In the genomic region with DNA sequence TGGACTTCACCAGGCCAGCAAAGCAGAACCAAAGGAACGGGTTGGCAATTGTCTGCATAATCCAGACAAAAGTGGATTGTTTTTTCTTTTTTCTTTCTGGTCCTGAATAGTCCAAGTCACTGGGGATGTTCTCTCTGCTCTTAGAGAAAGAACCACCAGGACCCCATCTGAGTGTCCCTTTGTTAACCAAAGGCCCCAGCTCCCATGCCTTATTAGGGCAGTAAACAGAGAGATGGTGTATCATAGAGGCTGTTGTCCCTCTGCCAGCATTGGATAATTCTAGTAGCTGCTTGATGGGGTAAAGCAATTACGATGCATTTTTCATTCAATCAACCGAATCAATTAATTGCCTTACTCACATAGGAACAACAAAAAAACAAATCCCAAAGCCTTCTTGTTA, we compare ENCODE assay signal across 20 cellular contexts.
A peak's percentile ranks its signal among the peaks of the same experiment; 100 is the strongest.
DNase-seq lines count a peak whose midpoint lies in the region; ATAC-seq and TF ChIP-seq lines count a peak whose summit lies in the region.
"Had no signal": no experiment of that assay in that cellular context is flagged by ENCODE, and none has a peak within 500 bp of the region (broad histone marks: within the 10 kb centered on the region; RNA-seq: fewer than 3 reads in every experiment).

No MANE protein-coding gene starts in this region.

- no peaks in the 10 kb centered on the region for H3K36me3 ChIP-seq in spleen

- no peak overlapping the region for H3K4me3 ChIP-seq in spleen
- H3K4me3 ChIP-seq: GM23338, PC-9, SK-N-MC had no signal

- H3K4me1 ChIP-seq in spleen = no peaks in the 10 kb centered on the region

- no peaks in the 10 kb centered on the region for H3K27me3 ChIP-seq in spleen (replicated peaks in 1 of 7)

- WGBS in spleen, 5 donors = 91 to 94% (median 93%) methylated on average over 3 of the region's 3 CpGs

- no peak for TF ChIP-seq POLR2A in spleen (IDR thresholded peaks at IDR 0.05)

- TF ChIP-seq CTCF in spleen (IDR thresholded peaks at IDR 0.05 in 8 of 11, conservative IDR thresholded peaks at IDR 0.05 in 3 of 11) = no peak

- peaks cover 0 to 13% (median 9%) of the 10 kb centered on the region in 8 donors for H3K9me3 ChIP-seq in spleen

- ATAC-seq in HG02759 (IDR thresholded peaks at IDR 0.05; ENCODE audit: unreplicated experiment) (no peak), Right ventricle myocardium inferior (no peak)
- ATAC-seq: GM23338 had no signal

- intact Hi-C loops in spleen (cut with DNase I; ENCODE audit: low total_unique reads) (no loop called here), Right ventricle myocardium inferior (cut with DNase I) (no loop called here)

- DNase-seq in globus pallidus (ENCODE audit: low spot score) (peak; percentile 91), middle frontal gyrus (ENCODE audit: extremely low spot score, low spot score) (peak; percentile 37), spleen (no peak), Right ventricle myocardium inferior (ENCODE audit: missing footprints) (no peak)
- DNase-seq: DMS79, HCEC 1CT, KG1, NCI-H1092, NCI-H1436, NCI-H187 treated with DMSO at 0.1 percent for 48 hours, NCI-H2107, NCI-H69, PC-9, RPMI8226, SHP77 treated with DMSO at 0.1 percent for 48 hours had no signal

- H3K27ac ChIP-seq in angular gyrus (ENCODE audit: low read depth, low read length) = peak overlapping the region; percentile 93
- H3K27ac ChIP-seq in temporal lobe (ENCODE audit: low read depth, low read length) = peak overlapping the region; percentile 96
- no peak overlapping the region for H3K27ac ChIP-seq in spleen
- H3K27ac ChIP-seq: PC-9, SK-N-MC had no signal

Comparison
In these comparisons a context has a peak if more than half of its experiments do, and no peak if none do; other contexts are left out.
1. H3K27ac ChIP-seq: peak in angular gyrus (single experiment) and temporal lobe (single experiment); none in spleen (0 of 8).
2. DNase-seq: peak in globus pallidus (single experiment) and middle frontal gyrus (single experiment); none in spleen (single experiment) and Right ventricle myocardium inferior (single experiment).